1 cellular context compared by ENCODE assay signal in the genomic region with DNA sequence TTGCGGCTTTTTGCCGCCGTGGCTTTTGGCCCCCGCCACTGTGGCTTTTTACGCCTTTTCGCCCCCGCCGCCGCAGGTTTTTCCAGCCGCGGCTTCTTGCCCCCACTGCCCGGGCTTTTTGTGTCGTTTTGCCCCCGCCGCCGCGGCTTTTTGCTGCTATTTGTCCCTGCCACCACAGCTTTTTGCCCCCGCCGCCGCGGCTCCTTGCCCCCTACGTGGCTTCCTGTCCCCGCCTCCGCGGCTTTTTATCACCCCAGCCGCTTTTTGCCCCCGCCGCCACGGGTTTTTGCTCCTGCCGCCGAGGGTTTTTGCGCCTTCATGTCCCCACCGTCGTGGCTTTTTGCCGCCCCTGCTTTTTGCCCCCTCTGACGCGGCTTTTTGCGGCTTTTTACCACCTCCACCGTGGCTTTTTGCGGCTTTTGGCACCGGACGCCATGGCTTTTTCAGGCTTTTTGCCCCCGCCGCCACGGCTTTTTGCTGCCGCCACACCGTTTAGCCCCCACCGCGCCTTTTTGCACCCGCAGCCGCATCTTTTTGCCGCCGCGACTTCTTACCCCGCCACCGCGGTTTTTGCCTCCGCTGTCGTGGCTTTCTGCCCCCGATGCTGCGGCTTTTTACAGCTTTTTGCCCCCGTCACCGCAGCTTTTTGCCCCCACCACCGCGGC.
TF ChIP-seq lines count a peak whose summit lies in the region.

No MANE protein-coding gene starts in this region.

TF ChIP-seq in HepG2, 621 proteins besides CTCF, POLR2A, EP300 and RAD21 (continued from another document):
- TF ChIP-seq, protein P1, sequence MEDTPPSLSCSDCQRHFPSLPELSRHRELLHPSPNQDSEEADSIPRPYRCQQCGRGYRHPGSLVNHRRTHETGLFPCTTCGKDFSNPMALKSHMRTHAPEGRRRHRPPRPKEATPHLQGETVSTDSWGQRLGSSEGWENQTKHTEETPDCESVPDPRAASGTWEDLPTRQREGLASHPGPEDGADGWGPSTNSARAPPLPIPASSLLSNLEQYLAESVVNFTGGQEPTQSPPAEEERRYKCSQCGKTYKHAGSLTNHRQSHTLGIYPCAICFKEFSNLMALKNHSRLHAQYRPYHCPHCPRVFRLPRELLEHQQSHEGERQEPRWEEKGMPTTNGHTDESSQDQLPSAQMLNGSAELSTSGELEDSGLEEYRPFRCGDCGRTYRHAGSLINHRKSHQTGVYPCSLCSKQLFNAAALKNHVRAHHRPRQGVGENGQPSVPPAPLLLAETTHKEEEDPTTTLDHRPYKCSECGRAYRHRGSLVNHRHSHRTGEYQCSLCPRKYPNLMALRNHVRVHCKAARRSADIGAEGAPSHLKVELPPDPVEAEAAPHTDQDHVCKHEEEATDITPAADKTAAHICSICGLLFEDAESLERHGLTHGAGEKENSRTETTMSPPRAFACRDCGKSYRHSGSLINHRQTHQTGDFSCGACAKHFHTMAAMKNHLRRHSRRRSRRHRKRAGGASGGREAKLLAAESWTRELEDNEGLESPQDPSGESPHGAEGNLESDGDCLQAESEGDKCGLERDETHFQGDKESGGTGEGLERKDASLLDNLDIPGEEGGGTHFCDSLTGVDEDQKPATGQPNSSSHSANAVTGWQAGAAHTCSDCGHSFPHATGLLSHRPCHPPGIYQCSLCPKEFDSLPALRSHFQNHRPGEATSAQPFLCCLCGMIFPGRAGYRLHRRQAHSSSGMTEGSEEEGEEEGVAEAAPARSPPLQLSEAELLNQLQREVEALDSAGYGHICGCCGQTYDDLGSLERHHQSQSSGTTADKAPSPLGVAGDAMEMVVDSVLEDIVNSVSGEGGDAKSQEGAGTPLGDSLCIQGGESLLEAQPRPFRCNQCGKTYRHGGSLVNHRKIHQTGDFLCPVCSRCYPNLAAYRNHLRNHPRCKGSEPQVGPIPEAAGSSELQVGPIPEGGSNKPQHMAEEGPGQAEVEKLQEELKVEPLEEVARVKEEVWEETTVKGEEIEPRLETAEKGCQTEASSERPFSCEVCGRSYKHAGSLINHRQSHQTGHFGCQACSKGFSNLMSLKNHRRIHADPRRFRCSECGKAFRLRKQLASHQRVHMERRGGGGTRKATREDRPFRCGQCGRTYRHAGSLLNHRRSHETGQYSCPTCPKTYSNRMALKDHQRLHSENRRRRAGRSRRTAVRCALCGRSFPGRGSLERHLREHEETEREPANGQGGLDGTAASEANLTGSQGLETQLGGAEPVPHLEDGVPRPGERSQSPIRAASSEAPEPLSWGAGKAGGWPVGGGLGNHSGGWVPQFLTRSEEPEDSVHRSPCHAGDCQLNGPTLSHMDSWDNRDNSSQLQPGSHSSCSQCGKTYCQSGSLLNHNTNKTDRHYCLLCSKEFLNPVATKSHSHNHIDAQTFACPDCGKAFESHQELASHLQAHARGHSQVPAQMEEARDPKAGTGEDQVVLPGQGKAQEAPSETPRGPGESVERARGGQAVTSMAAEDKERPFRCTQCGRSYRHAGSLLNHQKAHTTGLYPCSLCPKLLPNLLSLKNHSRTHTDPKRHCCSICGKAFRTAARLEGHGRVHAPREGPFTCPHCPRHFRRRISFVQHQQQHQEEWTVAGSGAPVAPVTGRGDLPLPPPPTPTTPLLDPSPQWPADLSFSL (CRISPR knock-in tag; IDR thresholded peaks at IDR 0.05) = no peak
- no peak for TF ChIP-seq ATM (IDR thresholded peaks at IDR 0.05; ENCODE audit: borderline replicate concordance)
- TF ChIP-seq ZNF234 (CRISPR knock-in tag; conservative IDR thresholded peaks at IDR 0.05) = no peak
- TF ChIP-seq ZNF510 (CRISPR knock-in tag; IDR thresholded peaks at IDR 0.05; ENCODE audit: low read depth) = no peak
- TF ChIP-seq ONECUT2 (CRISPR knock-in tag; IDR thresholded peaks at IDR 0.05) = no peak
- TF ChIP-seq HDAC1 (CRISPR knock-in tag; IDR thresholded peaks at IDR 0.05) = no peak
- TF ChIP-seq, protein P2, sequence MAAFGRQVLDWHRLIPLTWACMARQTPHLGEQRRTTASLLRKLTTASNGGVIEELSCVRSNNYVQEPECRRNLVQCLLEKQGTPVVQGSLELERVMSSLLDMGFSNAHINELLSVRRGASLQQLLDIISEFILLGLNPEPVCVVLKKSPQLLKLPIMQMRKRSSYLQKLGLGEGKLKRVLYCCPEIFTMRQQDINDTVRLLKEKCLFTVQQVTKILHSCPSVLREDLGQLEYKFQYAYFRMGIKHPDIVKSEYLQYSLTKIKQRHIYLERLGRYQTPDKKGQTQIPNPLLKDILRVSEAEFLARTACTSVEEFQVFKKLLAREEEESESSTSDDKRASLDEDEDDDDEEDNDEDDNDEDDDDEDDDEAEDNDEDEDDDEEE (CRISPR knock-in tag; IDR thresholded peaks at IDR 0.05) = no peak
- no peak for TF ChIP-seq TAF1 (CRISPR knock-in tag; IDR thresholded peaks at IDR 0.05)
- no peak for TF ChIP-seq GABPA (IDR thresholded peaks at IDR 0.05; ENCODE audit: low read depth, low read length)
- TF ChIP-seq GABPA (CRISPR knock-in tag; IDR thresholded peaks at IDR 0.05; ENCODE audit: low read depth) = no peak
- no peak for TF ChIP-seq FOXM1 (CRISPR knock-in tag; IDR thresholded peaks at IDR 0.05)
- TF ChIP-seq CC2D1A (CRISPR knock-in tag; IDR thresholded peaks at IDR 0.05) = no peak
- no peak for TF ChIP-seq JARID2 (CRISPR knock-in tag; IDR thresholded peaks at IDR 0.05; ENCODE audit: insufficient replicate concordance)
TF ChIP-seq in HepG2: peak in this region for 0.
